ENCODE assay signal across 9 cellular contexts in genomic region chr7:150388709-150389531, GRCh38. TPM values are rescaled to one million over a fixed set of nuclear protein-coding genes. Genes with fewer than 3 reads are reported as not detected.
DNase-seq lines count a peak whose midpoint lies in the region; ATAC-seq and TF ChIP-seq lines count a peak whose summit lies in the region.
"Had no signal": no experiment of that assay in that cellular context is flagged by ENCODE, and none has a peak within 500 bp of the region (broad histone marks: within the 10 kb centered on the region; RNA-seq: fewer than 3 reads in every experiment).

No MANE protein-coding gene starts in this region.

- no peak overlapping the region for H3K9ac ChIP-seq in neural progenitor cell

- peak; percentile 40 for TF ChIP-seq CTCF in neural progenitor cell (IDR thresholded peaks at IDR 0.05)

- peak; percentile 73 for ATAC-seq in esophagus mucosa
- ATAC-seq in HG02885 (IDR thresholded peaks at IDR 0.05; ENCODE audit: poor library complexity, unreplicated experiment), result no peak

- no peaks in the 10 kb centered on the region for H3K9me3 ChIP-seq in neural progenitor cell (ENCODE audit: low read depth)

- no peak overlapping the region for H3K27ac Mint-ChIP-seq in neural progenitor cell

- no peaks in the 10 kb centered on the region for H3K27me3 Mint-ChIP-seq in neural progenitor cell (ENCODE audit: insufficient read depth, low read depth)

- H3K27ac ChIP-seq in neural progenitor cell, result no peak overlapping the region

- H3K36me3 ChIP-seq in neural progenitor cell, result peaks cover 8% of the 10 kb centered on the region

- H3K27me3 ChIP-seq in neural progenitor cell, result no peaks in the 10 kb centered on the region

- H3F3A ChIP-seq in neural progenitor cell (ENCODE audit: low read depth), result peaks cover 27% of the 10 kb centered on the region

- no peak overlapping the region for H3K4me3 Mint-ChIP-seq in neural progenitor cell

- DNase-seq in Ammon's horn (ENCODE audit: low spot score), result peak; percentile 92
- DNase-seq in NOMO-1 treated with dmso at 0.1 percent for 144 hours (lab: John Stamatoyannopoulos, UW; ENCODE audit: unreplicated experiment), result peak; percentile 89
- DNase-seq in neural progenitor cell (ENCODE audit: low spot score), result peak; percentile 52
- DNase-seq in middle frontal gyrus (ENCODE audit: extremely low spot score, low spot score), result no peak
- no peak for DNase-seq in activated CD4-positive, alpha-beta T cell treated with anti-CD3 and anti-CD28 coated beads for 4 hours
- DNase-seq in NCI-H1417 treated with DMSO at 0.1 percent for 48 hours (lab: John Stamatoyannopoulos, UW), result no peak

- H4K20me1 ChIP-seq in neural progenitor cell (ENCODE audit: low read depth), result peaks cover 45% of the 10 kb centered on the region

- peaks cover 53% of the 10 kb centered on the region for H3K4me1 Mint-ChIP-seq in neural progenitor cell

- H3K9me3 Mint-ChIP-seq in neural progenitor cell, result no peaks in the 10 kb centered on the region

- H3K4me3 ChIP-seq in neural progenitor cell, result no peak overlapping the region

- H3K4me1 ChIP-seq in neural progenitor cell, result peaks cover 41% of the 10 kb centered on the region

- peaks cover 23% of the 10 kb centered on the region for H3K36me3 Mint-ChIP-seq in neural progenitor cell

- H2AFZ ChIP-seq in neural progenitor cell (replicated peaks), result no peak overlapping the region

- H3K79me2 ChIP-seq in neural progenitor cell (ENCODE audit: low read depth), result peaks cover 97% of the 10 kb centered on the region

- no peak overlapping the region for H3K4me2 ChIP-seq in neural progenitor cell

RNA-seq across cellular contexts. Expression of gene ZNF775, which starts 9.8 kb away (rescaled TPM):
- total RNA-seq in esophagus mucosa, result 1.3 TPM
- 3.0 and 26.1 TPM in 2 replicates for total RNA-seq in neural progenitor cell (ENCODE audit: low replicate concordance)

RNA-seq across cellular contexts. Expression of gene REPIN1, which starts 20.3 kb away (rescaled TPM):
- 44.9 TPM for total RNA-seq in esophagus mucosa
- total RNA-seq in neural progenitor cell (ENCODE audit: low replicate concordance), result 18.0 and 58.9 TPM in 2 replicates

RNA-seq across cellular contexts. Expression of gene RARRES2, which starts 47.5 kb away (rescaled TPM):
- 7.5 TPM for total RNA-seq in esophagus mucosa
- total RNA-seq in neural progenitor cell (ENCODE audit: low replicate concordance), result 0.19 and 0.43 TPM in 2 replicates
- total RNA-seq: NCI-H460 had no signal

Comparison
In these comparisons a context has a peak if more than half of its experiments do, and no peak if none do; other contexts are left out.
1. DNase-seq: peak in Ammon's horn (single experiment), NOMO-1 treated with dmso at 0.1 percent for 144 hours (single experiment) and neural progenitor cell (single experiment); none in middle frontal gyrus (single experiment), activated CD4-positive, alpha-beta T cell treated with anti-CD3 and anti-CD28 coated beads for 4 hours (0 of 2) and NCI-H1417 treated with DMSO at 0.1 percent for 48 hours (single experiment).